9 cellular contexts compared by ENCODE assay signal in the genomic region with DNA sequence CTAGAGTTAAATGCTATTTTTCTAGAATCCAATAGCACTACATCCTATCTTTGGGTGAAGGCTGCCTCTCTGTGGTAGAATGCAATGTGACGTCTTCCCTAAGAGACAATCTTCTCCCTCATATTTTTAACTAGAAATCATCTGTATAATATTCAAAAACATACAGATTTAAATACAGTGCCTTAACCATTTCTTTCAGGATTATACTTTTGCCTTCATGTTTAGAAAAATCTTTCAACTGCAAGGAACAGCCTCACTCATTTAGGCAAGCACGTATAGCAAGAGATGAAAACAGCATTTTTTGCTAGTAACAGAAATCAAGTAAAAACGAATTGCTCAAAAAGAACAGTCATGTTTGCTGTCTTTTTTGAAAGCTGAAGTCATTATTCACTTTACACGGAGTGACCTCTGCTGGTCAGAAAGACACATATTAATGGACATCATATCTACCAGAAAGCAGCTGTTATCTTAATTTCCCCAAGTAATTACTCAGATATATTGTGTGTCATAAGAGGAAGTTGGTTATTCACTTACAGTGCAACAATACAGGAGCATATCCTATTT.
DNase-seq lines count a peak whose midpoint lies in the region; ATAC-seq and TF ChIP-seq lines count a peak whose summit lies in the region.
"Had no signal": no experiment of that assay in that cellular context is flagged by ENCODE, and none has a peak within 500 bp of the region (broad histone marks: within the 10 kb centered on the region; RNA-seq: fewer than 3 reads in every experiment).

No MANE protein-coding gene starts in this region.

- no peak overlapping the region for H3K9ac ChIP-seq in SK-N-SH

- H3K9me3 ChIP-seq in SK-N-SH (no peaks in the 10 kb centered on the region), hepatocyte (ENCODE audit: low read depth) (no peaks in the 10 kb centered on the region)

- H3K36me3 ChIP-seq in SK-N-SH (replicated peaks in 1 of 2; ENCODE audit: control insufficient read depth in 1 of 2, insufficient read depth in 2 of 2, low read length in 1 of 2) (no peaks in the 10 kb centered on the region), hepatocyte (replicated peaks; ENCODE audit: insufficient read depth, low read depth) (no peaks in the 10 kb centered on the region)

- no peak overlapping the region for H3K4me3 ChIP-seq in SK-N-SH (ENCODE audit: low read depth in 2 of 2, low read length in 1 of 2)
- no peak overlapping the region for H3K4me3 ChIP-seq in hepatocyte

- 6% methylated on average over 4 of the region's 4 CpGs for WGBS in SK-N-SH (ENCODE audit: low lambda C conversion rate)
- 14% methylated on average over 4 of the region's 4 CpGs for WGBS in hepatocyte (ENCODE audit: low lambda C conversion rate, missing lambda C conversion rate)

- H3K9me2 ChIP-seq in SK-N-SH (no peaks in the 10 kb centered on the region), hepatocyte (replicated peaks; ENCODE audit: insufficient read depth) (no peaks in the 10 kb centered on the region)

- CTCF ChIA-PET in SK-N-SH (lab: Yijun Ruan, JAX), result interaction anchor here (0.7 to 1.9 kb wide), 15 partner anchors 10 to 1679 kb away, joined by 3 to 14 read pairs (median 3); no protein-coding TSS in a partner anchor

- H3K4me2 ChIP-seq in SK-N-SH (no peak overlapping the region), hepatocyte (no peak overlapping the region)

- H3F3A ChIP-seq in SK-N-SH (replicated peaks; ENCODE audit: insufficient read depth), result no peaks in the 10 kb centered on the region

- POLR2A ChIA-PET in SK-N-SH (lab: Yijun Ruan, JAX), result no interaction called here

- TF ChIP-seq RAD21 in SK-N-SH (IDR thresholded peaks at IDR 0.05; ENCODE audit: low read length), result peak; percentile 75

- H3K4me1 ChIP-seq in SK-N-SH (ENCODE audit: control insufficient read depth in 1 of 2, insufficient read depth in 2 of 2, low read depth in 1 of 2, low read length in 1 of 2) (no peaks in the 10 kb centered on the region; a peak in 1 of 4 replicates), hepatocyte (ENCODE audit: insufficient read depth) (peaks cover 6% of the 10 kb centered on the region)

- H2AFZ ChIP-seq in SK-N-SH (ENCODE audit: low read depth), result no peak overlapping the region
- H2AFZ ChIP-seq in hepatocyte, result no peak overlapping the region

- DNase-seq in 8988T (peak; percentile 3), HT1080 (ENCODE audit: low read depth) (peak; percentile 68), SK-N-SH (peak; percentile 46), hepatocyte (ENCODE audit: low spot score) (peak; percentile 28), GF-D8 (lab: John Stamatoyannopoulos, UW) (no peak), mucosa of gallbladder (ENCODE audit: low spot score) (no peak)
- DNase-seq: activated CD4-positive, alpha-beta T cell treated with anti-CD3 and anti-CD28 coated beads, Interleukin-2, amount 10 ng/mL, durations not matched to agents 7 days and 5 days had no signal

- H3K27ac ChIP-seq in SK-N-SH (ENCODE audit: low read depth in 2 of 2, low read length in 1 of 2) (peak overlapping the region in 1 of 2 experiments; percentile 76; a peak in 2 of 4 replicates), hepatocyte (no peak overlapping the region)

- peak in 1 of 2 experiments; percentile 79; a peak in 1 of 4 replicates for TF ChIP-seq EP300 in SK-N-SH (IDR thresholded peaks at IDR 0.05; ENCODE audit: borderline replicate concordance in 1 of 2, low read depth in 1 of 2, low read length in 1 of 2)

- ATAC-seq in GM19351 (IDR thresholded peaks at IDR 0.05; ENCODE audit: unreplicated experiment) (no peak), GM19455 (IDR thresholded peaks at IDR 0.05; ENCODE audit: unreplicated experiment) (no peak)

- TF ChIP-seq CTCF in SK-N-SH (IDR thresholded peaks at IDR 0.05) (peak; percentile 61), hepatocyte (IDR thresholded peaks at IDR 0.05; ENCODE audit: poor library complexity) (peak; percentile 55)

- no peaks in the 10 kb centered on the region for H3K79me2 ChIP-seq in SK-N-SH (ENCODE audit: insufficient read depth)
- H3K79me2 ChIP-seq in hepatocyte, result no peaks in the 10 kb centered on the region

- H4K20me1 ChIP-seq in SK-N-SH (ENCODE audit: insufficient read depth) (no peaks in the 10 kb centered on the region), hepatocyte (ENCODE audit: insufficient read depth, poor library complexity, severe bottlenecking) (no peaks in the 10 kb centered on the region)

- no peaks in the 10 kb centered on the region for H3K27me3 ChIP-seq in SK-N-SH (ENCODE audit: insufficient read depth)
- H3K27me3 ChIP-seq in hepatocyte, result no peaks in the 10 kb centered on the region

TF ChIP-seq in SK-N-SH, 30 proteins besides CTCF, POLR2A, EP300 and RAD21:
- TF ChIP-seq IRF3 (IDR thresholded peaks at IDR 0.05; ENCODE audit: low read depth, low read length), result no peak
- TF ChIP-seq JUND (IDR thresholded peaks at IDR 0.05), result no peak
- TF ChIP-seq TCF12 (IDR thresholded peaks at IDR 0.05), result 0 out of 2 replicates have a peak, but pooled peaks have one; percentile 14
- TF ChIP-seq RCOR1 (IDR thresholded peaks at IDR 0.05; ENCODE audit: low read length), result 0 out of 2 replicates have a peak, but pooled peaks have one; percentile 44
- TF ChIP-seq YY1 (IDR thresholded peaks at IDR 0.05; ENCODE audit: low read depth), result no peak
- no peak for TF ChIP-seq MAX (IDR thresholded peaks at IDR 0.05; ENCODE audit: low read depth)
- peak; percentile 66 for TF ChIP-seq CHD2 (IDR thresholded peaks at IDR 0.05; ENCODE audit: low read length, partially characterized antibody)
- TF ChIP-seq, protein P1, sequence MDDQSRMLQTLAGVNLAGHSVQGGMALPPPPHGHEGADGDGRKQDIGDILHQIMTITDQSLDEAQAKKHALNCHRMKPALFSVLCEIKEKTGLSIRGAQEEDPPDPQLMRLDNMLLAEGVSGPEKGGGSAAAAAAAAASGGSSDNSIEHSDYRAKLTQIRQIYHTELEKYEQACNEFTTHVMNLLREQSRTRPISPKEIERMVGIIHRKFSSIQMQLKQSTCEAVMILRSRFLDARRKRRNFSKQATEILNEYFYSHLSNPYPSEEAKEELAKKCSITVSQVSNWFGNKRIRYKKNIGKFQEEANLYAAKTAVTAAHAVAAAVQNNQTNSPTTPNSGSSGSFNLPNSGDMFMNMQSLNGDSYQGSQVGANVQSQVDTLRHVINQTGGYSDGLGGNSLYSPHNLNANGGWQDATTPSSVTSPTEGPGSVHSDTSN (IDR thresholded peaks at IDR 0.05), result 0 out of 2 replicates have a peak, but pooled peaks have one; percentile 24
- peak; percentile 87 for TF ChIP-seq GATA2 (CRISPR knock-in tag; IDR thresholded peaks at IDR 0.05)
- no peak for TF ChIP-seq SIN3A (IDR thresholded peaks at IDR 0.05; ENCODE audit: borderline replicate concordance, low read depth, low read length)
- TF ChIP-seq SMC3 (IDR thresholded peaks at IDR 0.05; ENCODE audit: low read depth, low read length), result peak; percentile 44

Comparison
In these comparisons a context has a peak if more than half of its experiments do, and no peak if none do; other contexts are left out.
1. DNase-seq: peak in 8988T (single experiment), HT1080 (single experiment), SK-N-SH (single experiment) and hepatocyte (single experiment); none in GF-D8 (single experiment) and mucosa of gallbladder (single experiment).